Comparison of ENCODE assay signal across 8 cellular contexts in genomic region chr4:37666625-37667071, GRCh38. TPM values are rescaled to one million over a fixed set of nuclear protein-coding genes. Genes with fewer than 3 reads are reported as not detected.
A peak's percentile ranks its signal among the peaks of the same experiment; 100 is the strongest.
DNase-seq lines count a peak whose midpoint lies in the region; ATAC-seq and TF ChIP-seq lines count a peak whose summit lies in the region.

No MANE protein-coding gene starts in this region.

- TF ChIP-seq CTCF in DND-41 (IDR thresholded peaks at IDR 0.05; ENCODE audit: borderline replicate concordance, extremely low read depth, low read length, poor library complexity, severe bottlenecking) (no peak), HL-60 (IDR thresholded peaks at IDR 0.05; ENCODE audit: insufficient read depth, low read length) (no peak), left ventricle myocardium inferior (IDR thresholded peaks at IDR 0.05; ENCODE audit: borderline replicate concordance) (peak; percentile 28)

- ATAC-seq in DND-41 (ENCODE audit: insufficient read depth, low read depth) (peak; percentile 84), HG03280 (IDR thresholded peaks at IDR 0.05; ENCODE audit: unreplicated experiment) (no peak)
- ATAC-seq in stimulated activated naive B cell treated with anti-CD40 and anti-IgM and Interleukin-4, amounts not matched to agents 10 μg/mL and 1 μg/mL and 100 μg/mL, for 72 hours (replicated peaks), result peak; percentile 58 to 69

- peak overlapping the region; percentile 61 for H3K27ac Mint-ChIP-seq in activated T-helper 2 cell treated with anti-CD3 and anti-CD28 coated beads, Interferon-gamma antibody, Interleukin-2, Interleukin-4, amounts not matched to agents 10 μg/mL and 5 μg/mL and 100 μg/mL, durations not matched to agents 14 hours and 24 hours and 36 hours
- no peak overlapping the region for H3K27ac Mint-ChIP-seq in stimulated activated naive B cell treated with anti-CD40 and anti-IgM and Interleukin-4, amounts not matched to agents 10 μg/mL and 1 μg/mL and 100 μg/mL, for 72 hours

- H3K4me3 ChIP-seq in DND-41 (ENCODE audit: low read depth in 1 of 2, low read length in 2 of 2) (no peak overlapping the region), HL-60 (replicated peaks; ENCODE audit: insufficient read depth, low read length) (no peak overlapping the region), left ventricle myocardium inferior (no peak overlapping the region)

- H3K36me3 ChIP-seq in DND-41 (ENCODE audit: insufficient read depth, low read length) (no peaks in the 10 kb centered on the region), left ventricle myocardium inferior (no peaks in the 10 kb centered on the region)

- peaks cover 38% of the 10 kb centered on the region for H3K79me2 ChIP-seq in DND-41 (ENCODE audit: insufficient read depth, low read length)

- H3K9me3 ChIP-seq in DND-41 (ENCODE audit: insufficient read depth, low read length, severe bottlenecking) (no peaks in the 10 kb centered on the region), left ventricle myocardium inferior (replicated peaks) (no peaks in the 10 kb centered on the region)

- DNase-seq in DND-41 (peak; percentile 30), HL-60 (ENCODE audit: low read depth in 1 of 2, low spot score in 1 of 2) (peak in 1 of 2 experiments; percentile 27), left ventricle myocardium inferior (no peak), NCI-H82 (lab: John Stamatoyannopoulos, UW) (no peak), GM19238 (ENCODE audit: insufficient read length, low spot score) (no peak)
- no peak for DNase-seq in activated T-helper 2 cell treated with anti-CD3 and anti-CD28 coated beads, Interferon-gamma antibody, Interleukin-2, Interleukin-4, amounts not matched to agents 10 μg/mL and 5 μg/mL and 100 μg/mL, durations not matched to agents 14 hours and 24 hours and 36 hours (ENCODE audit: low spot score)
- no peak for DNase-seq in stimulated activated naive B cell treated with anti-CD40 and anti-IgM and Interleukin-4, amounts not matched to agents 10 μg/mL and 1 μg/mL and 100 μg/mL, for 72 hours

- peaks cover 44% of the 10 kb centered on the region for H3K4me1 Mint-ChIP-seq in activated T-helper 2 cell treated with anti-CD3 and anti-CD28 coated beads, Interferon-gamma antibody, Interleukin-2, Interleukin-4, amounts not matched to agents 10 μg/mL and 5 μg/mL and 100 μg/mL, durations not matched to agents 14 hours and 24 hours and 36 hours (ENCODE audit: low read depth)
- peaks cover 8 to 29% of the 10 kb centered on the region in 2 donors for H3K4me1 Mint-ChIP-seq in stimulated activated naive B cell treated with anti-CD40 and anti-IgM and Interleukin-4, amounts not matched to agents 10 μg/mL and 1 μg/mL and 100 μg/mL, for 72 hours

- H3K27me3 Mint-ChIP-seq in activated T-helper 2 cell treated with anti-CD3 and anti-CD28 coated beads, Interferon-gamma antibody, Interleukin-2, Interleukin-4, amounts not matched to agents 10 μg/mL and 5 μg/mL and 100 μg/mL, durations not matched to agents 14 hours and 24 hours and 36 hours (ENCODE audit: low read depth), result no peaks in the 10 kb centered on the region
- no peaks in the 10 kb centered on the region for H3K27me3 Mint-ChIP-seq in stimulated activated naive B cell treated with anti-CD40 and anti-IgM and Interleukin-4, amounts not matched to agents 10 μg/mL and 1 μg/mL and 100 μg/mL, for 72 hours

- H3K4me3 Mint-ChIP-seq in activated T-helper 2 cell treated with anti-CD3 and anti-CD28 coated beads, Interferon-gamma antibody, Interleukin-2, Interleukin-4, amounts not matched to agents 10 μg/mL and 5 μg/mL and 100 μg/mL, durations not matched to agents 14 hours and 24 hours and 36 hours (ENCODE audit: low read depth), result peak overlapping the region; percentile 19
- no peak overlapping the region for H3K4me3 Mint-ChIP-seq in stimulated activated naive B cell treated with anti-CD40 and anti-IgM and Interleukin-4, amounts not matched to agents 10 μg/mL and 1 μg/mL and 100 μg/mL, for 72 hours

- H3K27ac ChIP-seq in DND-41 (ENCODE audit: low read length) (peak overlapping the region; percentile 26; the same call in 1 of the 2 replicates), HL-60 (replicated peaks) (peak overlapping the region; percentile 35; the same call in 1 of the 2 replicates), left ventricle myocardium inferior (replicated peaks) (peak overlapping the region; percentile 72)

- H3K9me3 Mint-ChIP-seq in activated T-helper 2 cell treated with anti-CD3 and anti-CD28 coated beads, Interferon-gamma antibody, Interleukin-2, Interleukin-4, amounts not matched to agents 10 μg/mL and 5 μg/mL and 100 μg/mL, durations not matched to agents 14 hours and 24 hours and 36 hours, result no peaks in the 10 kb centered on the region
- H3K9me3 Mint-ChIP-seq in stimulated activated naive B cell treated with anti-CD40 and anti-IgM and Interleukin-4, amounts not matched to agents 10 μg/mL and 1 μg/mL and 100 μg/mL, for 72 hours, result no peaks in the 10 kb centered on the region

- no peak overlapping the region for H2AFZ ChIP-seq in DND-41 (ENCODE audit: low read depth, low read length)

- H3K4me2 ChIP-seq in DND-41 (ENCODE audit: insufficient read depth, low read length), result no peak overlapping the region

- H3K27me3 ChIP-seq in DND-41 (ENCODE audit: insufficient read depth, low read length, poor library complexity) (no peaks in the 10 kb centered on the region), HL-60 (ENCODE audit: insufficient read depth, poor library complexity, severe bottlenecking) (no peaks in the 10 kb centered on the region), left ventricle myocardium inferior (ENCODE audit: low read depth) (no peaks in the 10 kb centered on the region)

- H3K4me1 ChIP-seq in DND-41 (ENCODE audit: insufficient read depth, low read length), result peaks cover 5% of the 10 kb centered on the region
- H3K4me1 ChIP-seq in left ventricle myocardium inferior, result peaks cover 76% of the 10 kb centered on the region

- no peak overlapping the region for H3K9ac ChIP-seq in DND-41 (ENCODE audit: low read depth, low read length)

- intact Hi-C loops in activated T-helper 2 cell treated with anti-CD3 and anti-CD28 coated beads, Interferon-gamma antibody, Interleukin-2, Interleukin-4, amounts not matched to agents 10 μg/mL and 5 μg/mL and 100 μg/mL, durations not matched to agents 14 hours and 24 hours and 36 hours (cut with micrococcal nuclease), result loop anchor here (1.0 to 5.0 kb wide), 3 partner anchors 16 to 65 kb away; no protein-coding TSS in a partner anchor
- intact Hi-C loops in left ventricle myocardium inferior (cut with micrococcal nuclease), result no loop called here

- H4K20me1 ChIP-seq in DND-41 (ENCODE audit: insufficient read depth, low read length), result peaks cover 6% of the 10 kb centered on the region; the same call in 1 of the 2 replicates

- H3K36me3 Mint-ChIP-seq in activated T-helper 2 cell treated with anti-CD3 and anti-CD28 coated beads, Interferon-gamma antibody, Interleukin-2, Interleukin-4, amounts not matched to agents 10 μg/mL and 5 μg/mL and 100 μg/mL, durations not matched to agents 14 hours and 24 hours and 36 hours (ENCODE audit: low read depth), result peaks cover 5% of the 10 kb centered on the region
- H3K36me3 Mint-ChIP-seq in stimulated activated naive B cell treated with anti-CD40 and anti-IgM and Interleukin-4, amounts not matched to agents 10 μg/mL and 1 μg/mL and 100 μg/mL, for 72 hours, result no peaks in the 10 kb centered on the region

RNA-seq across cellular contexts. Expression of gene RELL1, which starts 19.5 kb away (rescaled TPM):
- total RNA-seq in activated T-helper 2 cell treated with anti-CD3 and anti-CD28 coated beads, Interferon-gamma antibody, Interleukin-2, Interleukin-4, amounts not matched to agents 10 μg/mL and 5 μg/mL and 100 μg/mL, durations not matched to agents 14 hours and 24 hours and 36 hours, result 19.3 and 22.2 TPM in 2 replicates
- 22.2 TPM for total RNA-seq in left ventricle myocardium inferior
